Comparison of ENCODE assay signal across 8 cellular contexts in the genomic region with DNA sequence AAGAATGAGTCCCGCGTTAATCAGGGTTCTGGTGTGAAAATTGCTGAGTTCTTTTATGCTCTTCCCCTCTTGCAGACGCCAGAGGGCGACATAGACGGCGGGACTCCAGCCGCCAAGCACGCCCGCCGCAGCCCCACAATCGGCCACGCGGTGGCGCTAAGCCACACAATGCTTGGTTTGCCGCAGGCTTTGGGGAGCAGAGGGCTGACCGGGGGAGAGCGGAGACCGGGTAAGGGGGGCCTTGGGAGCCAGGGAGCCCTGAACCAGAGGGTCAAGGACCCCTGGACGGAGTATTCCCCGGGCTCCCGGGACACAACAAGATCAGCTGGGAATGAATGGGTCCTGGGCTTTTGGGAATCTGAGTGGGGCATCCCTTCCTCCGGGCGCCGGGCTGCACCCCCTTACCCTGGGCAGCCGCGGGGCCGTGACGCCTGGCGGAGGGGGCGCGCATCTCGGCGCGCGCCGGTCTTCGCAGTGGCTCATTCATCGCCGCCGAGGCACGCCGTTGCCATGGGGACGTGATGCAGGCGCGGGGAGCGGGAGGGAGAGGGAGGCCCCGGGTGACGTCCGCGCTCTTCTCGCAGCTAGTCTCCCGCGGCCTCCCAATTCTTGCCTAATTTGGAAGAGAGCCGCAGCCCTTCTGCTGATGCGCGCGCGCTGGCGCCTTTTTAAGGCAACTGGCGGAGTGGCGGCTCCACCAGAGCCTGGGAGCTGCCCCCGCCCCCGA. TPM values are rescaled to one million over a fixed set of nuclear protein-coding genes. Genes with fewer than 3 reads are reported as not detected.
DNase-seq lines count a peak whose midpoint lies in the region; ATAC-seq and TF ChIP-seq lines count a peak whose summit lies in the region.

No MANE protein-coding gene starts in this region.

- DNase-seq in NCI-H1436 (lab: John Stamatoyannopoulos, UW): peak; percentile 96
- DNase-seq in SW480 (ENCODE audit: low spot score): peak; percentile 71
- peak; percentile 98 for DNase-seq in activated naive CD8-positive, alpha-beta T cell treated with anti-CD3 and anti-CD28 coated beads, Interleukin-2, amount 50 U/mL, for 24 hours
- DNase-seq in left cardiac atrium: peak; percentile 91
- DNase-seq in posterior cingulate gyrus: peak; percentile 80 to 98 (median 92)
- peak; percentile 96 for DNase-seq in type B pancreatic cell (ENCODE audit: extremely low spot score, unreplicated experiment)

- H3K27me3 Mint-ChIP-seq in activated naive CD8-positive, alpha-beta T cell treated with anti-CD3 and anti-CD28 coated beads, Interleukin-2, amount 50 U/mL, for 24 hours: peaks cover 31% of the 10 kb centered on the region
- peaks cover 51% of the 10 kb centered on the region for H3K27me3 Mint-ChIP-seq in type B pancreatic cell

- peak overlapping the region; percentile 74 for H3K4me3 Mint-ChIP-seq in activated naive CD8-positive, alpha-beta T cell treated with anti-CD3 and anti-CD28 coated beads, Interleukin-2, amount 50 U/mL, for 24 hours
- peak overlapping the region; percentile 86 for H3K4me3 Mint-ChIP-seq in type B pancreatic cell

- H3K27ac Mint-ChIP-seq in activated naive CD8-positive, alpha-beta T cell treated with anti-CD3 and anti-CD28 coated beads, Interleukin-2, amount 50 U/mL, for 24 hours: peak overlapping the region; percentile 60
- H3K27ac Mint-ChIP-seq in type B pancreatic cell: peak overlapping the region; percentile 46

- ATAC-seq in GM21619 (IDR thresholded peaks at IDR 0.05; ENCODE audit: unreplicated experiment): peak; percentile 70
- peak; percentile 91 for ATAC-seq in activated naive CD8-positive, alpha-beta T cell treated with anti-CD3 and anti-CD28 coated beads, Interleukin-2, amount 50 U/mL, for 24 hours
- peak; percentile 96 to 97 for ATAC-seq in left cardiac atrium

- no peaks in the 10 kb centered on the region for H3K9me3 Mint-ChIP-seq in activated naive CD8-positive, alpha-beta T cell treated with anti-CD3 and anti-CD28 coated beads, Interleukin-2, amount 50 U/mL, for 24 hours
- no peaks in the 10 kb centered on the region for H3K9me3 Mint-ChIP-seq in type B pancreatic cell

- TF ChIP-seq CTCF in C4-2B (conservative IDR thresholded peaks at IDR 0.05): peak; percentile 100
- TF ChIP-seq CTCF in type B pancreatic cell (conservative IDR thresholded peaks at IDR 0.05): peak; percentile 100

- intact Hi-C loops in left cardiac atrium (cut with DNase I): loop anchor here in 1 of 2 donors (1.0 to 5.0 kb wide), 3 partner anchors 22 to 424 kb away; a partner anchor contains a TSS
- intact Hi-C loops in posterior cingulate gyrus (cut with DNase I): loop anchor here (1.0 to 2.0 kb wide), 3 partner anchors 22 to 270 kb away; a partner anchor contains a TSS

- H3K27ac ChIP-seq in C4-2B: no peak overlapping the region

- peaks cover 4% of the 10 kb centered on the region for H3K4me1 Mint-ChIP-seq in activated naive CD8-positive, alpha-beta T cell treated with anti-CD3 and anti-CD28 coated beads, Interleukin-2, amount 50 U/mL, for 24 hours
- peaks cover 8% of the 10 kb centered on the region for H3K4me1 Mint-ChIP-seq in type B pancreatic cell (ENCODE audit: unreplicated experiment)

- no peaks in the 10 kb centered on the region for H3K36me3 Mint-ChIP-seq in activated naive CD8-positive, alpha-beta T cell treated with anti-CD3 and anti-CD28 coated beads, Interleukin-2, amount 50 U/mL, for 24 hours (ENCODE audit: low read depth)
- H3K36me3 Mint-ChIP-seq in type B pancreatic cell: no peaks in the 10 kb centered on the region

RNA-seq across cellular contexts. Expression of a gene that starts 12.2 kb away (rescaled TPM):
- total RNA-seq in left cardiac atrium (under 1 TPM; 0.18 to 0.68 TPM), type B pancreatic cell (ENCODE audit: low replicate concordance) (0.14 and 0.77 TPM in 2 replicates)

RNA-seq across cellular contexts. Expression of a gene that starts 30.0 kb away (rescaled TPM):
- total RNA-seq in left cardiac atrium (10 to 100 TPM; 43.1 to 47.0 TPM), type B pancreatic cell (ENCODE audit: low replicate concordance) (53.0 and 69.8 TPM in 2 replicates)

RNA-seq across cellular contexts. Expression of a gene that starts 37.1 kb away (rescaled TPM):
- 10 to 100 TPM; 15.1 to 16.6 TPM for total RNA-seq in left cardiac atrium
- 22.2 and 31.7 TPM in 2 replicates for total RNA-seq in type B pancreatic cell (ENCODE audit: low replicate concordance)

RNA-seq across cellular contexts. Expression of a gene that starts 58.1 kb away (rescaled TPM):
- total RNA-seq in left cardiac atrium (10 to 100 TPM in 1 of 2 donors, 1 to 10 TPM in 1; 9.1 to 11.0 TPM), type B pancreatic cell (ENCODE audit: low replicate concordance) (17.9 and 25.0 TPM in 2 replicates)
